ENCODE assay signal across 19 cellular contexts in genomic region chr19:2109278-2109864, GRCh38.
"Had no signal": no experiment of that assay in that cellular context is flagged by ENCODE, and none has a peak within 500 bp of the region (broad histone marks: within the 10 kb centered on the region; RNA-seq: fewer than 3 reads in every experiment).

No MANE protein-coding gene starts in this region.

- H3K4me1 ChIP-seq: foreskin keratinocyte, left lung, suprapubic skin had no signal

- H3K4me1 Mint-ChIP-seq: endodermal cell had no signal

- H3K4me3 Mint-ChIP-seq: activated naive CD8-positive, alpha-beta T cell; endodermal cell; stimulated activated naive CD8-positive, alpha-beta T cell treated with anti-CD3 and anti-CD28 coated beads, Interleukin-15, amount 100 ng/mL, for 72 hours had no signal

- ATAC-seq: foreskin keratinocyte; left lung; stimulated activated naive CD8-positive, alpha-beta T cell treated with anti-CD3 and anti-CD28 coated beads, Interleukin-15, amount 100 ng/mL, for 72 hours had no signal

- H3K27me3 Mint-ChIP-seq: activated naive CD8-positive, alpha-beta T cell; stimulated activated naive CD8-positive, alpha-beta T cell treated with anti-CD3 and anti-CD28 coated beads, Interleukin-15, amount 100 ng/mL, for 72 hours had no signal

- DNase-seq: activated CD4-positive, alpha-beta T cell treated with anti-CD3 and anti-CD28 coated beads for 1 hour; activated CD8-positive, alpha-beta memory T cell treated with anti-CD3 and anti-CD28 coated beads for 24 hours; activated CD8-positive, alpha-beta memory T cell treated with anti-CD3 and anti-CD28 coated beads, Interleukin-2, amount 50 U/mL, for 48 hours; activated gamma-delta T cell treated with Interleukin-2 at 50 U/mL for 16 hours; amygdala; dorsolateral prefrontal cortex; endodermal cell; foreskin keratinocyte; glutamatergic neuron; hypothalamus; left lung; stimulated activated naive CD8-positive, alpha-beta T cell treated with anti-CD3 and anti-CD28 coated beads, Interleukin-15, amount 100 ng/mL, for 72 hours; SW 1271; T-helper 2 cell; trophoblast cell had no signal

- H3K9me3 ChIP-seq: left lung, suprapubic skin had no signal

- H3K27ac Mint-ChIP-seq: activated naive CD8-positive, alpha-beta T cell; endodermal cell; stimulated activated naive CD8-positive, alpha-beta T cell treated with anti-CD3 and anti-CD28 coated beads, Interleukin-15, amount 100 ng/mL, for 72 hours had no signal

- H3K27ac ChIP-seq: foreskin keratinocyte, left lung, skin epidermis, suprapubic skin, VCaP had no signal

- H3K27me3 ChIP-seq: dorsolateral prefrontal cortex, foreskin keratinocyte, left lung, suprapubic skin had no signal

- H3K4me3 ChIP-seq: dorsolateral prefrontal cortex, left lung, skin epidermis, suprapubic skin had no signal
